ENCODE assay signal across 8 cellular contexts in the genomic region with DNA sequence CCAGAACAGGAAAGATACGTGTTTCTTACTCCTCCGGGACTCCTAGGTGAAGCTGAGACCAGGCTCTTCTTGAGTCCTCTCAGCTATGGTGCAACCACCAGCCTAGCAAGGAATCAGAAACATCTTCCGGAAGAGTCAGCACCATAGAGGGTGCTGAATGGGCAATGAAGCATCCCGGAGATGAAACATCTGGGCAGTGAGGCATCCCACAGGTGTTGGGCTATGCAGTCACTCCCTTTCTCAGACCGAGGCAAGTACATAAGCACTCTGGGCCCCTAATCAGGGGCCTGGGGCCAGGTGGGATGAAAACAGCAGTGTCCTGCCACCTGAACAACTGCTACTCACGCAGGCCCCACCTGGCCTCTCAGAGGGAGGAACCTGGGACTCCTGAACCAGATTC. TPM values are rescaled to one million over a fixed set of nuclear protein-coding genes. Genes with fewer than 3 reads are reported as not detected.
DNase-seq lines count a peak whose midpoint lies in the region; ATAC-seq, FAIRE-seq and TF ChIP-seq lines count a peak whose summit lies in the region.

No MANE protein-coding gene starts in this region.

- H3K4me2 ChIP-seq in HepG2 (ENCODE audit: low read depth, low read length), result peak overlapping the region; percentile 98

- no peak overlapping the region for H2AFZ ChIP-seq in HepG2 (ENCODE audit: low read length)

- TF ChIP-seq EP300 in HepG2 (IDR thresholded peaks at IDR 0.05; ENCODE audit: low read depth in 2 of 2, low read length in 2 of 2) (no peak), HepG2 (CRISPR knock-in tag; IDR thresholded peaks at IDR 0.05; ENCODE audit: borderline replicate concordance) (no peak)

- peak overlapping the region; percentile 89 for H3K27ac ChIP-seq in HepG2 (ENCODE audit: extremely low read length, insufficient read depth, low read length)

- peaks cover 16% of the 10 kb centered on the region for H3K36me3 Mint-ChIP-seq in T-helper 1 cell treated with Interleukin-12 subunit alpha and Interleukin-12 subunit beta and Interleukin-4 antibody, amounts not matched to agents 30 μg/mL and 1 μg/mL, for 36 hours (ENCODE audit: low read depth)
- H3K36me3 Mint-ChIP-seq in activated naive CD8-positive, alpha-beta T cell treated with anti-CD3 and anti-CD28 coated beads for 36 hours, result peaks cover 10% of the 10 kb centered on the region

- ATAC-seq in HG03135 (IDR thresholded peaks at IDR 0.05; ENCODE audit: unreplicated experiment) (peak; percentile 28), HepG2 (no peak)

- H3K4me3 ChIP-seq in HepG2 (replicated peaks in 1 of 3; ENCODE audit: insufficient read depth in 1 of 3, low read depth in 2 of 3, low read length in 3 of 3), result peak overlapping the region; percentile 83 to 90 (median 88)

- POLR2A ChIA-PET in HepG2 (lab: Yijun Ruan, JAX), result interaction anchor here (5.6 to 6.0 kb wide), 3 partner anchors 19 to 25 kb away, joined by 86 to 149 read pairs (median 147); partner anchors contain the start of genes ANKMY1, DUSP28 and RNPEPL1

- peak overlapping the region; percentile 14 for H3K27ac Mint-ChIP-seq in T-helper 1 cell treated with Interleukin-12 subunit alpha and Interleukin-12 subunit beta and Interleukin-4 antibody, amounts not matched to agents 30 μg/mL and 1 μg/mL, for 36 hours
- H3K27ac Mint-ChIP-seq in activated naive CD8-positive, alpha-beta T cell treated with anti-CD3 and anti-CD28 coated beads for 36 hours, result no peak overlapping the region

- peak overlapping the region; percentile 98 for H3K9ac ChIP-seq in HepG2 (ENCODE audit: insufficient read depth, low read depth, low read length)

- DNase-seq in T-helper 1 cell (no peak), HepG2 (ENCODE audit: low spot score) (no peak), NCI-H446 (lab: John Stamatoyannopoulos, UW) (no peak), frontal cortex (ENCODE audit: low spot score in 2 of 2) (no peak)
- no peak for DNase-seq in activated naive CD8-positive, alpha-beta T cell treated with anti-CD3 and anti-CD28 coated beads for 36 hours
- no peak for DNase-seq in stimulated activated CD4-positive, alpha-beta T cell treated with anti-CD3 and anti-CD28 coated beads, Interleukin-4, amount 100 ng/mL, for 4 hours

- peaks cover 75% of the 10 kb centered on the region for H3K79me2 ChIP-seq in HepG2 (ENCODE audit: insufficient read depth, low read length)

- H4K20me1 ChIP-seq in HepG2 (ENCODE audit: insufficient read depth, low read length), result peaks cover 17% of the 10 kb centered on the region; the same call in 1 of the 2 replicates

- CTCF ChIA-PET in HepG2 (lab: Yijun Ruan, JAX; ENCODE audit: low intra/inter-chr PET ratio, low total read pairs), result no interaction called here

- H3K4me1 Mint-ChIP-seq in T-helper 1 cell treated with Interleukin-12 subunit alpha and Interleukin-12 subunit beta and Interleukin-4 antibody, amounts not matched to agents 30 μg/mL and 1 μg/mL, for 36 hours (ENCODE audit: low read depth), result peaks cover 39% of the 10 kb centered on the region
- H3K4me1 Mint-ChIP-seq in activated naive CD8-positive, alpha-beta T cell treated with anti-CD3 and anti-CD28 coated beads for 36 hours, result peaks cover 45% of the 10 kb centered on the region

- H3K36me3 ChIP-seq in HepG2 (replicated peaks in 1 of 2; ENCODE audit: control insufficient read depth in 1 of 2, insufficient read depth in 2 of 2, low read length in 2 of 2), result peaks cover 7 to 15% of the 10 kb centered on the region in 2 experiments; a peak in 4 of 5 replicates

- peak overlapping the region; percentile 94 for H3K4me3 Mint-ChIP-seq in T-helper 1 cell treated with Interleukin-12 subunit alpha and Interleukin-12 subunit beta and Interleukin-4 antibody, amounts not matched to agents 30 μg/mL and 1 μg/mL, for 36 hours
- peak overlapping the region; percentile 89 for H3K4me3 Mint-ChIP-seq in activated naive CD8-positive, alpha-beta T cell treated with anti-CD3 and anti-CD28 coated beads for 36 hours

- TF ChIP-seq RAD21 in HepG2 (CRISPR knock-in tag; IDR thresholded peaks at IDR 0.05), result no peak

- no peaks in the 10 kb centered on the region for H3K9me3 ChIP-seq in HepG2 (ENCODE audit: low read length)

- intact Hi-C loops in HepG2 (cut with micrococcal nuclease; ENCODE audit: unreplicated experiment), result no loop called here

- H3K9me3 Mint-ChIP-seq in T-helper 1 cell treated with Interleukin-12 subunit alpha and Interleukin-12 subunit beta and Interleukin-4 antibody, amounts not matched to agents 30 μg/mL and 1 μg/mL, for 36 hours, result no peaks in the 10 kb centered on the region
- H3K9me3 Mint-ChIP-seq in activated naive CD8-positive, alpha-beta T cell treated with anti-CD3 and anti-CD28 coated beads for 36 hours, result peaks cover 3% of the 10 kb centered on the region

- no TSS peak for BruUV-seq in HepG2 (replicated peaks; lab: Mats Ljungman, UMichigan)

- H3K27me3 Mint-ChIP-seq in T-helper 1 cell treated with Interleukin-12 subunit alpha and Interleukin-12 subunit beta and Interleukin-4 antibody, amounts not matched to agents 30 μg/mL and 1 μg/mL, for 36 hours (ENCODE audit: low read depth), result no peaks in the 10 kb centered on the region
- H3K27me3 Mint-ChIP-seq in activated naive CD8-positive, alpha-beta T cell treated with anti-CD3 and anti-CD28 coated beads for 36 hours, result no peaks in the 10 kb centered on the region

- FAIRE-seq in HepG2 (lab: Jason Lieb, UNC) (no peak), frontal cortex (lab: Jason Lieb, UNC) (no peak)

- peaks cover 72% of the 10 kb centered on the region for H3K4me1 ChIP-seq in HepG2 (ENCODE audit: insufficient read depth, low read length)

- 83% methylated on average over 6 of the region's 6 CpGs for WGBS in HepG2 (ENCODE audit: low lambda C conversion rate)

- in situ Hi-C loops in HepG2 (cut with HindIII; ENCODE audit: extremely low pct_ligation_motif_present, low pct_unique_long_range_greater_than_20kb), result no loop called here

- TF ChIP-seq POLR2A in HepG2 (IDR thresholded peaks at IDR 0.05; ENCODE audit: insufficient read depth in 1 of 2, low read depth in 2 of 2, low read length in 2 of 2), result no peak

- TF ChIP-seq CTCF in HepG2 (CRISPR knock-in tag; IDR thresholded peaks at IDR 0.05), result no peak

- H3K27me3 ChIP-seq in HepG2 (ENCODE audit: control insufficient read depth in 1 of 2, insufficient read depth in 2 of 2, low read length in 2 of 2), result peaks cover 0 to 4% of the 10 kb centered on the region in 2 experiments; a peak in 1 of 5 replicates

RNA-seq across cellular contexts. Expression of gene CAPN10, which starts 1.4 kb away (rescaled TPM):
- total RNA-seq in activated naive CD8-positive, alpha-beta T cell treated with anti-CD3 and anti-CD28 coated beads for 36 hours, result 10 to 100 TPM; 30.1 to 32.3 TPM
- total RNA-seq in HepG2 (2016; rRNA removed; fragmentation: Illumina TruSeq; extraction: Trizol) (16.5 and 32.4 TPM in 2 replicates), frontal cortex (30.6 TPM)
- total RNA-seq in HepG2 (2016; cell fraction: cytosol; rRNA removed; fragmentation: Illumina TruSeq; extraction: Trizol; ENCODE audit: low read depth), result 18.3 and 20.3 TPM in 2 replicates
- total RNA-seq in HepG2 (2016; cell fraction: insoluble cytoplasmic fraction; rRNA removed; fragmentation: Illumina TruSeq; extraction: Trizol), result 16.1 and 35.0 TPM in 2 replicates
- 28.2 and 28.4 TPM in 2 replicates for total RNA-seq in HepG2 (2016; cell fraction: membrane; rRNA removed; fragmentation: Illumina TruSeq; extraction: Trizol)
- 26.3 and 36.2 TPM in 2 replicates for total RNA-seq in HepG2 (2016; cell fraction: nucleus; rRNA removed; fragmentation: Illumina TruSeq; extraction: Trizol)
- 27.6 and 40.7 TPM in 2 replicates for polyA plus RNA-seq in HepG2 (2011; rRNA removed)
- 15.8 and 24.7 TPM in 2 replicates for polyA plus RNA-seq in HepG2 (2011; cell fraction: cytosol; rRNA removed)
- polyA plus RNA-seq in HepG2 (2011; cell fraction: nucleus; rRNA removed), result 157 and 173 TPM in 2 replicates
- 24.4 and 27.6 TPM in 2 replicates for polyA plus RNA-seq in HepG2 (2012)
- polyA plus RNA-seq in HepG2 (2016; cell fraction: cytosol; fragmentation: Illumina TruSeq; extraction: Trizol; ENCODE audit: low read depth), result 9.1 and 9.4 TPM in 2 replicates
- 17.4 and 18.2 TPM in 2 replicates for polyA plus RNA-seq in HepG2 (2016; cell fraction: insoluble cytoplasmic fraction; fragmentation: Illumina TruSeq; extraction: Trizol; ENCODE audit: low read depth)
- polyA plus RNA-seq in HepG2 (2016; cell fraction: membrane; fragmentation: Illumina TruSeq; extraction: Trizol; ENCODE audit: low read depth), result 15.5 and 17.2 TPM in 2 replicates
- 59.4 and 61.4 TPM in 2 replicates for polyA plus RNA-seq in HepG2 (2016; cell fraction: nucleus; fragmentation: Illumina TruSeq; extraction: Trizol; ENCODE audit: insufficient read depth, low read depth)
- 11.2 and 33.8 TPM in 2 replicates for polyA minus RNA-seq in HepG2 (2011; rRNA and poly(A)+ RNA removed; ENCODE audit: low replicate concordance)
- polyA minus RNA-seq in HepG2 (2011; cell fraction: cytosol; rRNA and poly(A)+ RNA removed), result 10.8 TPM in 2 replicates
- 50.0 and 57.6 TPM in 2 replicates for polyA minus RNA-seq in HepG2 (2011; cell fraction: nucleus; rRNA and poly(A)+ RNA removed)

RNA-seq across cellular contexts. Expression of gene RNPEPL1, which starts 16.8 kb away (rescaled TPM):
- total RNA-seq in activated naive CD8-positive, alpha-beta T cell treated with anti-CD3 and anti-CD28 coated beads for 36 hours, result 10 to 100 TPM; 33.8 to 37.2 TPM
- 13.0 and 27.6 TPM in 2 replicates for total RNA-seq in HepG2 (2016; rRNA removed; fragmentation: Illumina TruSeq; extraction: Trizol)
- 21.9 and 24.8 TPM in 2 replicates for total RNA-seq in HepG2 (2016; cell fraction: cytosol; rRNA removed; fragmentation: Illumina TruSeq; extraction: Trizol; ENCODE audit: low read depth)
- total RNA-seq in HepG2 (2016; cell fraction: insoluble cytoplasmic fraction; rRNA removed; fragmentation: Illumina TruSeq; extraction: Trizol), result 12.9 and 23.2 TPM in 2 replicates
- total RNA-seq in HepG2 (2016; cell fraction: membrane; rRNA removed; fragmentation: Illumina TruSeq; extraction: Trizol), result 50.1 and 53.8 TPM in 2 replicates
- total RNA-seq in HepG2 (2016; cell fraction: nucleus; rRNA removed; fragmentation: Illumina TruSeq; extraction: Trizol), result 17.5 and 21.9 TPM in 2 replicates
- 18.0 and 28.8 TPM in 2 replicates for polyA plus RNA-seq in HepG2 (2011; rRNA removed)
- polyA plus RNA-seq in HepG2 (2011; cell fraction: cytosol; rRNA removed), result 20.3 and 26.3 TPM in 2 replicates
- polyA plus RNA-seq in HepG2 (2011; cell fraction: nucleus; rRNA removed), result 94.3 and 114 TPM in 2 replicates
- 37.2 and 56.3 TPM in 2 replicates for polyA plus RNA-seq in HepG2 (2012)
- 43.4 and 46.1 TPM in 2 replicates for polyA plus RNA-seq in HepG2 (2016; cell fraction: cytosol; fragmentation: Illumina TruSeq; extraction: Trizol; ENCODE audit: low read depth)
- 40.1 and 49.6 TPM in 2 replicates for polyA plus RNA-seq in HepG2 (2016; cell fraction: insoluble cytoplasmic fraction; fragmentation: Illumina TruSeq; extraction: Trizol; ENCODE audit: low read depth)
- polyA plus RNA-seq in HepG2 (2016; cell fraction: membrane; fragmentation: Illumina TruSeq; extraction: Trizol; ENCODE audit: low read depth), result 85.0 and 102 TPM in 2 replicates
- 57.9 and 59.3 TPM in 2 replicates for polyA plus RNA-seq in HepG2 (2016; cell fraction: nucleus; fragmentation: Illumina TruSeq; extraction: Trizol; ENCODE audit: insufficient read depth, low read depth)
- 15.3 and 64.5 TPM in 2 replicates for polyA minus RNA-seq in HepG2 (2011; rRNA and poly(A)+ RNA removed; ENCODE audit: low replicate concordance)
- 55.0 and 57.6 TPM in 2 replicates for polyA minus RNA-seq in HepG2 (2011; cell fraction: cytosol; rRNA and poly(A)+ RNA removed)
- 18.6 and 21.0 TPM in 2 replicates for polyA minus RNA-seq in HepG2 (2011; cell fraction: nucleus; rRNA and poly(A)+ RNA removed)
- 4.5 TPM for total RNA-seq in frontal cortex

RNA-seq across cellular contexts. Expression of gene DUSP28, which starts 24.9 kb away (rescaled TPM):
- 1 to 10 TPM; 6.7 to 6.9 TPM for total RNA-seq in activated naive CD8-positive, alpha-beta T cell treated with anti-CD3 and anti-CD28 coated beads for 36 hours
- 2.5 and 5.2 TPM in 2 replicates for total RNA-seq in HepG2 (2016; rRNA removed; fragmentation: Illumina TruSeq; extraction: Trizol)
- total RNA-seq in HepG2 (2016; cell fraction: cytosol; rRNA removed; fragmentation: Illumina TruSeq; extraction: Trizol; ENCODE audit: low read depth), result 4.5 and 4.9 TPM in 2 replicates
- 2.9 and 5.6 TPM in 2 replicates for total RNA-seq in HepG2 (2016; cell fraction: insoluble cytoplasmic fraction; rRNA removed; fragmentation: Illumina TruSeq; extraction: Trizol)
- total RNA-seq in HepG2 (2016; cell fraction: membrane; rRNA removed; fragmentation: Illumina TruSeq; extraction: Trizol), result 6.2 and 6.3 TPM in 2 replicates
- 7.1 TPM in 2 replicates for total RNA-seq in HepG2 (2016; cell fraction: nucleus; rRNA removed; fragmentation: Illumina TruSeq; extraction: Trizol)
- 6.7 and 8.6 TPM in 2 replicates for polyA plus RNA-seq in HepG2 (2011; rRNA removed)
- polyA plus RNA-seq in HepG2 (2011; cell fraction: cytosol; rRNA removed), result 3.4 and 4.1 TPM in 2 replicates
- 6.6 and 6.7 TPM in 2 replicates for polyA plus RNA-seq in HepG2 (2011; cell fraction: nucleus; rRNA removed)
- 5.4 and 6.8 TPM in 2 replicates for polyA plus RNA-seq in HepG2 (2012)
- polyA plus RNA-seq in HepG2 (2016; cell fraction: cytosol; fragmentation: Illumina TruSeq; extraction: Trizol; ENCODE audit: low read depth), result 4.9 and 6.2 TPM in 2 replicates
- polyA plus RNA-seq in HepG2 (2016; cell fraction: insoluble cytoplasmic fraction; fragmentation: Illumina TruSeq; extraction: Trizol; ENCODE audit: low read depth), result 3.9 and 4.1 TPM in 2 replicates
- 5.5 and 7.1 TPM in 2 replicates for polyA plus RNA-seq in HepG2 (2016; cell fraction: membrane; fragmentation: Illumina TruSeq; extraction: Trizol; ENCODE audit: low read depth)
- 11.1 and 15.5 TPM in 2 replicates for polyA plus RNA-seq in HepG2 (2016; cell fraction: nucleus; fragmentation: Illumina TruSeq; extraction: Trizol; ENCODE audit: insufficient read depth, low read depth)
- 2.8 and 4.2 TPM in 2 replicates for polyA minus RNA-seq in HepG2 (2011; rRNA and poly(A)+ RNA removed; ENCODE audit: low replicate concordance)
- polyA minus RNA-seq in HepG2 (2011; cell fraction: cytosol; rRNA and poly(A)+ RNA removed), result 1.7 and 2.2 TPM in 2 replicates
- 11.5 and 12.3 TPM in 2 replicates for polyA minus RNA-seq in HepG2 (2011; cell fraction: nucleus; rRNA and poly(A)+ RNA removed)
- total RNA-seq in frontal cortex, result 9.8 TPM

RNA-seq across cellular contexts. Expression of gene ANKMY1, which starts 27.3 kb away (rescaled TPM):
- 10 to 100 TPM; 13.3 to 15.9 TPM for total RNA-seq in activated naive CD8-positive, alpha-beta T cell treated with anti-CD3 and anti-CD28 coated beads for 36 hours
- total RNA-seq in HepG2 (2016; rRNA removed; fragmentation: Illumina TruSeq; extraction: Trizol) (7.3 and 11.7 TPM in 2 replicates), frontal cortex (4.9 TPM)
- 9.7 and 12.6 TPM in 2 replicates for total RNA-seq in HepG2 (2016; cell fraction: cytosol; rRNA removed; fragmentation: Illumina TruSeq; extraction: Trizol; ENCODE audit: low read depth)
- total RNA-seq in HepG2 (2016; cell fraction: insoluble cytoplasmic fraction; rRNA removed; fragmentation: Illumina TruSeq; extraction: Trizol), result 8.8 and 12.4 TPM in 2 replicates
- total RNA-seq in HepG2 (2016; cell fraction: membrane; rRNA removed; fragmentation: Illumina TruSeq; extraction: Trizol), result 10.6 and 11.9 TPM in 2 replicates
- 23.2 and 30.1 TPM in 2 replicates for total RNA-seq in HepG2 (2016; cell fraction: nucleus; rRNA removed; fragmentation: Illumina TruSeq; extraction: Trizol)
- 18.8 and 20.5 TPM in 2 replicates for polyA plus RNA-seq in HepG2 (2011; rRNA removed)
- 11.7 and 12.1 TPM in 2 replicates for polyA plus RNA-seq in HepG2 (2011; cell fraction: cytosol; rRNA removed)
- polyA plus RNA-seq in HepG2 (2011; cell fraction: nucleus; rRNA removed), result 55.1 and 66.4 TPM in 2 replicates
- 8.0 and 8.9 TPM in 2 replicates for polyA plus RNA-seq in HepG2 (2012)
- polyA plus RNA-seq in HepG2 (2016; cell fraction: cytosol; fragmentation: Illumina TruSeq; extraction: Trizol; ENCODE audit: low read depth), result 2.6 and 3.4 TPM in 2 replicates
- polyA plus RNA-seq in HepG2 (2016; cell fraction: insoluble cytoplasmic fraction; fragmentation: Illumina TruSeq; extraction: Trizol; ENCODE audit: low read depth), result 7.8 and 8.8 TPM in 2 replicates
- polyA plus RNA-seq in HepG2 (2016; cell fraction: membrane; fragmentation: Illumina TruSeq; extraction: Trizol; ENCODE audit: low read depth), result 4.9 and 6.3 TPM in 2 replicates
- 30.4 and 35.4 TPM in 2 replicates for polyA plus RNA-seq in HepG2 (2016; cell fraction: nucleus; fragmentation: Illumina TruSeq; extraction: Trizol; ENCODE audit: insufficient read depth, low read depth)
- polyA minus RNA-seq in HepG2 (2011; rRNA and poly(A)+ RNA removed; ENCODE audit: low replicate concordance), result 41.3 and 43.1 TPM in 2 replicates
- 6.0 and 6.9 TPM in 2 replicates for polyA minus RNA-seq in HepG2 (2011; cell fraction: cytosol; rRNA and poly(A)+ RNA removed)
- polyA minus RNA-seq in HepG2 (2011; cell fraction: nucleus; rRNA and poly(A)+ RNA removed), result 52.8 and 56.1 TPM in 2 replicates

RNA-seq across cellular contexts. Expression of gene GPR35, which starts 40.2 kb away (rescaled TPM):
- 1 to 10 TPM; 7.6 to 7.8 TPM for total RNA-seq in activated naive CD8-positive, alpha-beta T cell treated with anti-CD3 and anti-CD28 coated beads for 36 hours
- total RNA-seq in HepG2 (2016; rRNA removed; fragmentation: Illumina TruSeq; extraction: Trizol), result 21.6 and 27.1 TPM in 2 replicates
- 10.2 and 10.8 TPM in 2 replicates for total RNA-seq in HepG2 (2016; cell fraction: cytosol; rRNA removed; fragmentation: Illumina TruSeq; extraction: Trizol; ENCODE audit: low read depth)
- total RNA-seq in HepG2 (2016; cell fraction: insoluble cytoplasmic fraction; rRNA removed; fragmentation: Illumina TruSeq; extraction: Trizol), result 21.3 and 26.9 TPM in 2 replicates
- 25.5 and 33.7 TPM in 2 replicates for total RNA-seq in HepG2 (2016; cell fraction: membrane; rRNA removed; fragmentation: Illumina TruSeq; extraction: Trizol)
- 19.4 and 20.1 TPM in 2 replicates for total RNA-seq in HepG2 (2016; cell fraction: nucleus; rRNA removed; fragmentation: Illumina TruSeq; extraction: Trizol)
- 44.2 and 60.8 TPM in 2 replicates for polyA plus RNA-seq in HepG2 (2011; rRNA removed)
- polyA plus RNA-seq in HepG2 (2011; cell fraction: cytosol; rRNA removed), result 37.9 and 80.2 TPM in 2 replicates
- polyA plus RNA-seq in HepG2 (2011; cell fraction: nucleus; rRNA removed), result 150 and 165 TPM in 2 replicates
- 34.0 and 39.9 TPM in 2 replicates for polyA plus RNA-seq in HepG2 (2012)
- 6.5 and 7.6 TPM in 2 replicates for polyA plus RNA-seq in HepG2 (2016; cell fraction: cytosol; fragmentation: Illumina TruSeq; extraction: Trizol; ENCODE audit: low read depth)
- polyA plus RNA-seq in HepG2 (2016; cell fraction: insoluble cytoplasmic fraction; fragmentation: Illumina TruSeq; extraction: Trizol; ENCODE audit: low read depth), result 14.4 and 15.8 TPM in 2 replicates
- 17.8 and 17.9 TPM in 2 replicates for polyA plus RNA-seq in HepG2 (2016; cell fraction: membrane; fragmentation: Illumina TruSeq; extraction: Trizol; ENCODE audit: low read depth)
- 29.6 and 37.8 TPM in 2 replicates for polyA plus RNA-seq in HepG2 (2016; cell fraction: nucleus; fragmentation: Illumina TruSeq; extraction: Trizol; ENCODE audit: insufficient read depth, low read depth)
- polyA minus RNA-seq in HepG2 (2011; rRNA and poly(A)+ RNA removed; ENCODE audit: low replicate concordance), result 0.14 and 219 TPM in 2 replicates
- 44.3 and 46.7 TPM in 2 replicates for polyA minus RNA-seq in HepG2 (2011; cell fraction: cytosol; rRNA and poly(A)+ RNA removed)
- 30.9 and 33.3 TPM in 2 replicates for polyA minus RNA-seq in HepG2 (2011; cell fraction: nucleus; rRNA and poly(A)+ RNA removed)
- 0.41 TPM for total RNA-seq in frontal cortex
